8 cellular contexts compared by ENCODE assay signal in the genomic region with DNA sequence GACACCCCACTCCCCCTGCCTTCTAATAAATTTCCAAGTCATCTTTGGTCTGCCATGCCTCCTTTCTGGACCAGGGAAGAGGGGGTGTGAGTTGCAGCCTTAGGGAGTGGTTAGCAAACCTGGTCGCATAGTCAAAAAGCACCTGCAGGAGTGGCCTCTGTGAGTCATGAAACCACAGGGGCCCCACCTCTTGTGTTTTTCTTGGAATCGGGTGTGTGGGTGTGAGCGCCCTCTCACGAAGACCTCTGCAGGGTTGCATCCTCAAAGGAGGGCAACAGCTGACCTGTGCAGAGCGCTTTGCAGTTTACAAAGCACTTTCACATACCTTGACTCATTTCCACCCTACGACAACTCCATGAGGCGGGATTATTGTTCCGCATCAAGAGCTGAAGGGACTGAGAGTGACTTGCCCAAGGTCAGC. TPM values are rescaled to one million over a fixed set of nuclear protein-coding genes. Genes with fewer than 3 reads are reported as not detected.
DNase-seq lines count a peak whose midpoint lies in the region; ATAC-seq and TF ChIP-seq lines count a peak whose summit lies in the region.

No MANE protein-coding gene starts in this region.

- TF ChIP-seq CTCF in GM12865 (IDR thresholded peaks at IDR 0.05; ENCODE audit: insufficient read depth, low read depth, low read length, missing control alignments) (no peak), progenitor cell of endocrine pancreas (IDR thresholded peaks at IDR 0.05; ENCODE audit: unreplicated experiment) (no peak)

- H3K27ac Mint-ChIP-seq in progenitor cell of endocrine pancreas = no peak overlapping the region

- DNase-seq in GM12865 (ENCODE audit: low read depth) = peak; percentile 71
- peak; percentile 89 for DNase-seq in activated T-cell treated with anti-CD3 and anti-CD28 coated beads for 24 hours (ENCODE audit: low read depth)
- DNase-seq in stimulated activated CD4-positive, alpha-beta T cell treated with anti-CD3 and anti-CD28 coated beads, Interleukin-12 subunit alpha, Interleukin-12 subunit beta, amount 100 ng/mL, for 24 hours (ENCODE audit: low read depth in 2 of 2) = peak; percentile 86 to 88
- no peak for DNase-seq in progenitor cell of endocrine pancreas (ENCODE audit: low spot score, unreplicated experiment)
- DNase-seq in HuH-7 (ENCODE audit: low spot score) = no peak
- DNase-seq in NCI-H1092 treated with DMSO at 0.1 percent for 48 hours (lab: John Stamatoyannopoulos, UW) = no peak

- no peaks in the 10 kb centered on the region for H3K36me3 Mint-ChIP-seq in progenitor cell of endocrine pancreas (ENCODE audit: insufficient read depth)

- H3K4me3 ChIP-seq in GM12865 (ENCODE audit: low read depth, low read length) = no peak overlapping the region

- peaks cover 5% of the 10 kb centered on the region for H3K4me1 Mint-ChIP-seq in progenitor cell of endocrine pancreas (ENCODE audit: low read depth)

- H3K4me3 Mint-ChIP-seq in progenitor cell of endocrine pancreas (ENCODE audit: low read depth) = no peak overlapping the region

- no peaks in the 10 kb centered on the region for H3K9me3 Mint-ChIP-seq in progenitor cell of endocrine pancreas (ENCODE audit: low read depth)

- peaks cover 24% of the 10 kb centered on the region for H3K27me3 Mint-ChIP-seq in progenitor cell of endocrine pancreas

- ATAC-seq in HG03342 (IDR thresholded peaks at IDR 0.05; ENCODE audit: unreplicated experiment) (peak; percentile 69), HG02970 (IDR thresholded peaks at IDR 0.05; ENCODE audit: low FRiP score, unreplicated experiment) (no peak)

RNA-seq across cellular contexts. Expression of a gene that starts 36.8 kb away (rescaled TPM):
- not detected in 2 replicates for total RNA-seq in progenitor cell of endocrine pancreas

Comparison
In these comparisons a context has a peak if more than half of its experiments do, and no peak if none do; other contexts are left out.
1. DNase-seq: peak in GM12865 (single experiment), activated T-cell treated with anti-CD3 and anti-CD28 coated beads for 24 hours (single experiment) and stimulated activated CD4-positive, alpha-beta T cell treated with anti-CD3 and anti-CD28 coated beads, Interleukin-12 subunit alpha, Interleukin-12 subunit beta, amount 100 ng/mL, for 24 hours (2 of 2); none in progenitor cell of endocrine pancreas (single experiment), HuH-7 (single experiment) and NCI-H1092 treated with DMSO at 0.1 percent for 48 hours (single experiment).